Comparison of ENCODE assay signal across 18 cellular contexts in the genomic region with DNA sequence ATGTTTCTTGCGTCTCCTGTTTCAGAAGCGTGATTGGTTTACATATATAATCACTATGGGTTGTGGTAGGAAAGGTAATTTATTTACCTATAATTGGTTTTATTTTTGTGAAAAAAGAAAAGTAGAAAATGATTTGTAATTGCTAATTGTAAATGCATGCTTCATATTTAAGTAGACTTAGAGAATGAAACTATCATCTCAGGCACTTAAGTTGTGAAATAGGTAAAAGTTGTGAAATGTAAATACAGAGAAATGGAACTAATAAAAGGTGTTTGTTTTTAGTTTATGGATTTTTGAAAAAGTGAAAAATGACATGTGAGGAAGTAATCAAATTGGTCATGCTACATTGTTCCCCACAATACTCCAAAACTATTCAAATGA.
A peak's percentile ranks its signal among the peaks of the same experiment; 100 is the strongest.
DNase-seq lines count a peak whose midpoint lies in the region; ATAC-seq and TF ChIP-seq lines count a peak whose summit lies in the region.
"Had no signal": no experiment of that assay in that cellular context is flagged by ENCODE, and none has a peak within 500 bp of the region (broad histone marks: within the 10 kb centered on the region; RNA-seq: fewer than 3 reads in every experiment).

No MANE protein-coding gene starts in this region.

- H3K4me3 ChIP-seq in PC-9: peak overlapping the region; percentile 2; the same call in 1 of the 2 replicates
- H3K4me3 ChIP-seq in stomach: no peak overlapping the region
- H3K4me3 ChIP-seq: lower lobe of right lung, spleen, testis had no signal

- DNase-seq in activated T-cell treated with anti-CD3 and anti-CD28 coated beads, Interleukin-2, amount 50 U/mL, for 72 hours: no peak
- DNase-seq in activated T-cell treated with anti-CD3 and anti-CD28 coated beads, Interleukin-2, amount 50 U/mL, for 48 hours: no peak
- DNase-seq in PC-9 (peak in 1 of 2 experiments; percentile 78), iris pigment epithelial cell (ENCODE audit: low read depth) (peak; percentile 52), stomach (no peak), DMS 273 (lab: John Stamatoyannopoulos, UW; ENCODE audit: unreplicated experiment) (no peak), iPS-NIHi7 (ENCODE audit: extremely low spot score) (no peak)
- DNase-seq in activated effector memory CD4-positive, alpha-beta T cell treated with anti-CD3 and anti-CD28 coated beads, Interleukin-2, amount 50 U/mL, for 16 hours: no peak
- DNase-seq: activated CD8-positive, alpha-beta memory T cell treated with anti-CD3 and anti-CD28 coated beads, Interleukin-2, amount 50 U/mL, for 48 hours; amniotic stem cell; cortex of kidney; DMS153; hypothalamus; lower lobe of right lung; NCI-H2107; spleen; testis had no signal

- BruUV-seq in PC-9 (replicated peaks; lab: Mats Ljungman, UMichigan): no TSS peak

- no peaks in the 10 kb centered on the region for H3K9me3 Mint-ChIP-seq in activated T-cell treated with anti-CD3 and anti-CD28 coated beads, Interleukin-2, amount 50 U/mL, for 72 hours

- WGBS in stomach, 5 donors: 39 to 64% (median 48%) methylated on average over 2 of the region's 2 CpGs

- peaks cover 62% of the 10 kb centered on the region for H3F3A ChIP-seq in PC-9 (ENCODE audit: insufficient read depth, low read depth)

- H3K4me3 Mint-ChIP-seq in activated T-cell treated with anti-CD3 and anti-CD28 coated beads, Interleukin-2, amount 50 U/mL, for 72 hours: no peak overlapping the region

- no peaks in the 10 kb centered on the region for H3K27me3 Mint-ChIP-seq in activated T-cell treated with anti-CD3 and anti-CD28 coated beads, Interleukin-2, amount 50 U/mL, for 72 hours (ENCODE audit: low read depth)

- peak overlapping the region; percentile 77 for H3K27ac Mint-ChIP-seq in activated T-cell treated with anti-CD3 and anti-CD28 coated beads, Interleukin-2, amount 50 U/mL, for 72 hours

- intact Hi-C loops in PC-9 (cut with micrococcal nuclease; ENCODE audit: unreplicated experiment) (no loop called here), stomach (cut with DNase I; ENCODE audit: low total_unique reads) (no loop called here)

- H4K20me1 ChIP-seq in PC-9 (ENCODE audit: insufficient read depth): no peaks in the 10 kb centered on the region

- H3K27ac ChIP-seq in PC-9 (peak overlapping the region; percentile 74), stomach (peak overlapping the region in 4 of 5 donors; percentile 8 to 74 (median 62))
- H3K27ac ChIP-seq: lower lobe of right lung had no signal

- no peaks in the 10 kb centered on the region for H3K9me3 ChIP-seq in PC-9 (ENCODE audit: insufficient read depth, low read depth)
- H3K9me3 ChIP-seq in stomach: no peaks in the 10 kb centered on the region
- H3K9me3 ChIP-seq: lower lobe of right lung, spleen, testis had no signal

- TF ChIP-seq CTCF in PC-9 (conservative IDR thresholded peaks at IDR 0.05) (no peak), stomach (IDR thresholded peaks at IDR 0.05) (no peak)

- CTCF ChIA-PET in PC-9 (lab: Charles Lee): no interaction called here

- H3K9me2 ChIP-seq in PC-9 (ENCODE audit: insufficient read depth): no peaks in the 10 kb centered on the region

- peaks cover 9% of the 10 kb centered on the region for H3K79me2 ChIP-seq in PC-9 (ENCODE audit: low read depth)

- TF ChIP-seq EP300 in stomach (IDR thresholded peaks at IDR 0.05): no peak

- no peak overlapping the region for H2AFZ ChIP-seq in PC-9

- POLR2A ChIA-PET in PC-9 (lab: Charles Lee; ENCODE audit: unreplicated experiment): interaction anchor here (0.6 kb wide), 1 partner anchor 19 kb away, joined by 4 read pairs; no protein-coding TSS in a partner anchor

- ATAC-seq in activated T-cell treated with anti-CD3 and anti-CD28 coated beads, Interleukin-2, amount 50 U/mL, for 72 hours (replicated peaks in 1 of 2): no peak
- ATAC-seq: HCT116, lower lobe of right lung had no signal

- H3K4me1 Mint-ChIP-seq in activated T-cell treated with anti-CD3 and anti-CD28 coated beads, Interleukin-2, amount 50 U/mL, for 72 hours (ENCODE audit: low read depth): peaks cover 17% of the 10 kb centered on the region

- no peaks in the 10 kb centered on the region; the same call in 1 of the 2 replicates for H3K36me3 ChIP-seq in PC-9 (ENCODE audit: low read depth)
- H3K36me3 ChIP-seq in stomach: no peaks in the 10 kb centered on the region
- H3K36me3 ChIP-seq: lower lobe of right lung had no signal

- peak overlapping the region; percentile 59 for H3K4me2 ChIP-seq in PC-9

- H3K4me1 ChIP-seq in PC-9 (replicated peaks; ENCODE audit: insufficient read depth) (peaks cover 35% of the 10 kb centered on the region), stomach (peaks cover 0 to 61% (median 12%) of the 10 kb centered on the region in 4 donors)

- H3K27me3 ChIP-seq in PC-9 (ENCODE audit: insufficient read depth, low read depth) (no peaks in the 10 kb centered on the region), stomach (no peaks in the 10 kb centered on the region)
- H3K27me3 ChIP-seq: spleen, testis had no signal

- TF ChIP-seq POLR2A in stomach (IDR thresholded peaks at IDR 0.05): no peak

- peaks cover 0 to 4% of the 10 kb centered on the region in 2 donors for H3K36me3 Mint-ChIP-seq in activated T-cell treated with anti-CD3 and anti-CD28 coated beads, Interleukin-2, amount 50 U/mL, for 72 hours (ENCODE audit: insufficient read depth in 2 of 2)
